In the genomic region with DNA sequence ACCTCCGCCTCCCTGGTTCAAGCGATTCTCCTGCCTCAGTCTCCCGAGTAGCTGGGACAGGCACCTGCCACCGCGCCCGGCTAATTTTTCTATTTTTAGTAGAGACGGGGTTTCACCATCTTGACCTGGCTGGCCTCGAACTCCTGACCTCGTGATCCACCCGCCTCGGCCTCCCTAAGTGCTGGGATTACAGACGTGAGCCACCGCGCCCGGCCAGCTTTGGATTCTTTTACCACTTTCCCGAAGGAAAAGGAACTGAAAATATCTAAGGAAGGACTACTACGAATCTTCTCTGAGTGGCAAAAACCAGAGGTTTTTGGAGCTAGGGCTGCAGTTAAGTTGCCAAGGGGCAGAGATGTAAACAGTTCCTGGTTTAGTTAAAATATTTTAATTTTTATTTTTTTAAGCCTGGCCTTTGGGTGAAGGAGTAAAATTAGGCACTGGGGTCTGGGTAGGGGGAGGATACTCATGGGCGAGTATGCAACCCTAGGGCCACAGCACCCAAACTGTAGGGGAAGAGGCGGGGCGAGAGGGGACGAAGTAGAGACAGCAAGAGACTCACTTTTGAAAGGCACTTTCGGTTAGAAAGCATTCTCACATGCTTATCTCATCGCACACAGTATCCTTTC, we compare ENCODE assay signal across 8 cellular contexts. TPM values are rescaled to one million over a fixed set of nuclear protein-coding genes. Genes with fewer than 3 reads are reported as not detected.
DNase-seq lines count a peak whose midpoint lies in the region; ATAC-seq and TF ChIP-seq lines count a peak whose summit lies in the region.

No MANE protein-coding gene starts in this region.

- H3K27ac ChIP-seq in angular gyrus (ENCODE audit: low read depth, low read length) = peak overlapping the region; percentile 98

- peak overlapping the region; percentile 57 for H3K4me3 ChIP-seq in LNCaP clone FGC (ENCODE audit: low read depth, low read length)

- TF ChIP-seq CTCF in LNCaP clone FGC (IDR thresholded peaks at IDR 0.05; ENCODE audit: control insufficient read depth, extremely low read depth, insufficient read depth) = no peak

- ATAC-seq in GM18498 (IDR thresholded peaks at IDR 0.05; ENCODE audit: unreplicated experiment) (peak; percentile 55), left colon (peak; percentile 40), GM18861 (IDR thresholded peaks at IDR 0.05; ENCODE audit: unreplicated experiment) (no peak)

- DNase-seq in LNCaP clone FGC (ENCODE audit: low read depth) = no peak
- DNase-seq in left colon = peak; percentile 25 to 45
- peak; percentile 57 for DNase-seq in stimulated activated CD8-positive, alpha-beta memory T cell treated with anti-CD3 and anti-CD28 coated beads, Interleukin-4, amount 100 ng/mL, for 48 hours
- no peak for DNase-seq in NCI-H2029 treated with DMSO at 0.1 percent for 48 hours (lab: John Stamatoyannopoulos, UW)
- no peak for DNase-seq in retina

- intact Hi-C loops in left colon (cut with DNase I, micrococcal nuclease) = loop anchor here in 1 of 2 donors (5.0 kb wide), 1 partner anchor 41 kb away; a partner anchor contains a TSS

RNA-seq across cellular contexts. Expression of a gene that starts 0.5 kb away (rescaled TPM):
- total RNA-seq in left colon = 10 to 100 TPM; 24.1 TPM

RNA-seq across cellular contexts. Expression of a gene that starts 40.9 kb away (rescaled TPM):
- 100 to 1,000 TPM; 289 to 296 TPM for total RNA-seq in left colon

Comparison
In these comparisons a context has a peak if more than half of its experiments do, and no peak if none do; other contexts are left out.
1. DNase-seq: peak in left colon (2 of 2) and stimulated activated CD8-positive, alpha-beta memory T cell treated with anti-CD3 and anti-CD28 coated beads, Interleukin-4, amount 100 ng/mL, for 48 hours (single experiment); none in LNCaP clone FGC (single experiment), NCI-H2029 treated with DMSO at 0.1 percent for 48 hours (single experiment) and retina (single experiment).